In genomic region chr6:150403458-150404245, GRCh38 we compare ENCODE assay signal across 11 cellular contexts. TPM values are rescaled to one million over a fixed set of nuclear protein-coding genes. Genes with fewer than 3 reads are reported as not detected.
DNase-seq lines count a peak whose midpoint lies in the region; ATAC-seq and TF ChIP-seq lines count a peak whose summit lies in the region.
"Had no signal": no experiment of that assay in that cellular context is flagged by ENCODE, and none has a peak within 500 bp of the region (broad histone marks: within the 10 kb centered on the region; RNA-seq: fewer than 3 reads in every experiment).

No MANE protein-coding gene starts in this region.

- DNase-seq in Right ventricle myocardium superior = no peak
- DNase-seq in right atrium auricular region (ENCODE audit: low spot score) = no peak
- peak in 3 of 4 donors; percentile 24 to 63 (median 51) for DNase-seq in body of pancreas
- DNase-seq in kidney tubule cell (ENCODE audit: low spot score) = peak; percentile 98
- peak; percentile 79 to 80 for DNase-seq in aorta
- no peak for DNase-seq in NCI-H1694 (lab: John Stamatoyannopoulos, UW)
- DNase-seq in T-helper 1 cell = no peak

- ATAC-seq in Right ventricle myocardium superior (ENCODE audit: poor library complexity) (peak; percentile 69), body of pancreas (peak; percentile 83), aorta (ENCODE audit: low FRiP score) (peak; percentile 86), HG02678 (IDR thresholded peaks at IDR 0.05; ENCODE audit: unreplicated experiment) (no peak)

- intact Hi-C loops in Right ventricle myocardium superior (cut with DNase I) (no loop called here), body of pancreas (cut with DNase I) (no loop called here), aorta (cut with DNase I) (no loop called here)

- H3K27me3 ChIP-seq in right atrium auricular region (no peaks in the 10 kb centered on the region), body of pancreas (no peaks in the 10 kb centered on the region), aorta (ENCODE audit: control insufficient read depth in 1 of 2, insufficient read depth in 2 of 2, low read length in 1 of 2) (no peaks in the 10 kb centered on the region)

- H3K4me3 ChIP-seq in right atrium auricular region = no peak overlapping the region
- no peak overlapping the region for H3K4me3 ChIP-seq in body of pancreas
- H3K4me3 ChIP-seq in aorta (ENCODE audit: low read length in 2 of 2) = no peak overlapping the region
- H3K4me3 ChIP-seq: suprapubic skin had no signal

- WGBS in body of pancreas, 2 donors = 34 to 35% methylated on average over 5 of the region's 5 CpGs
- 5 to 11% methylated on average over 5 of the region's 5 CpGs for WGBS in aorta, 2 donors

- peaks cover 0 to 12% of the 10 kb centered on the region in 2 donors for H3K4me1 ChIP-seq in right atrium auricular region
- H3K4me1 ChIP-seq in body of pancreas = peaks cover 7% of the 10 kb centered on the region
- no peaks in the 10 kb centered on the region for H3K4me1 ChIP-seq in aorta (ENCODE audit: control insufficient read depth in 1 of 2, insufficient read depth in 2 of 2, low read length in 2 of 2)

- TF ChIP-seq POLR2A in body of pancreas (IDR thresholded peaks at IDR 0.05) = no peak

- H3K36me3 ChIP-seq in right atrium auricular region = no peaks in the 10 kb centered on the region
- H3K36me3 ChIP-seq in body of pancreas (replicated peaks in 1 of 2; ENCODE audit: insufficient read depth in 1 of 2, low read depth in 2 of 2) = no peaks in the 10 kb centered on the region
- no peaks in the 10 kb centered on the region for H3K36me3 ChIP-seq in aorta (ENCODE audit: control insufficient read depth in 1 of 2, insufficient read depth in 2 of 2, low read length in 1 of 2)
- H3K36me3 ChIP-seq: suprapubic skin had no signal

- H3K9me3 ChIP-seq in right atrium auricular region = no peaks in the 10 kb centered on the region
- H3K9me3 ChIP-seq in body of pancreas = no peaks in the 10 kb centered on the region
- H3K9me3 ChIP-seq in aorta (ENCODE audit: control insufficient read depth, low read length) = no peaks in the 10 kb centered on the region
- H3K9me3 ChIP-seq: suprapubic skin had no signal

- TF ChIP-seq CTCF in right atrium auricular region (IDR thresholded peaks at IDR 0.05) (no peak), body of pancreas (IDR thresholded peaks at IDR 0.05) (no peak)

- H3K27ac ChIP-seq in right atrium auricular region (peak overlapping the region in 1 of 2 donors; percentile 47), body of pancreas (peak overlapping the region in 3 of 4 donors; percentile 23 to 62 (median 61)), aorta (ENCODE audit: low read depth in 1 of 2, low read length in 2 of 2) (no peak overlapping the region)
- H3K27ac ChIP-seq: C4-2B, suprapubic skin had no signal

RNA-seq across cellular contexts. Expression of gene IYD, which starts 34.8 kb away (rescaled TPM):
- not detected for total RNA-seq in Right ventricle myocardium superior
- total RNA-seq in right atrium auricular region = not detected
- total RNA-seq in body of pancreas = 1 to 10 TPM in 1 of 2 donors, under 1 TPM in 1; under 0.01 to 1.3 TPM
- not detected for total RNA-seq in aorta
- polyA plus RNA-seq in aorta = 1 to 10 TPM in 1 of 2 donors, not detected in 1; 1.6 TPM
- total RNA-seq: posterior vena cava had no signal

Comparison
In these comparisons a context has a peak if more than half of its experiments do, and no peak if none do; other contexts are left out.
1. DNase-seq: peak in body of pancreas (3 of 4), kidney tubule cell (single experiment) and aorta (2 of 2); none in Right ventricle myocardium superior (single experiment), right atrium auricular region (single experiment), NCI-H1694 (single experiment) and T-helper 1 cell (0 of 5).
2. H3K27ac ChIP-seq: peak in body of pancreas (3 of 4); none in aorta (0 of 2).